ENCODE assay signal across 15 cellular contexts in the genomic region with DNA sequence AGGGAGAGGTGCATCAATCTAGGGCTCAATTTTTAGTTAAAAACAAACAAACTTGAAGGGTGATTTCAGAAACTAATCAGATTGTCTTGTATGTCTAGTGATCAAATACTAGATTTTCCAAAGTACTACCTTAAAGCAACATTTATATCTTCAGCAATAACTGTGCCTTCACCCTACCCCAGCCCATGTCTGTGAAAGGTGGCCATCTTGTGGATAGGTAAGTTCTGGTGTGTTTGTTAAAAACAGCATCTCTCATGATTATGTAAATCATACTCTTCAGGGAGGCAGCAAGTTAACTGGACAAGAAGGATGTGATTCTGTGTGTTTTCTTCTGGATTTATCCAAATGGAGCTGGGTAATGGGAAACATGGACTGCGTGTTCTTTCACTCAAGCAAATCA.
DNase-seq lines count a peak whose midpoint lies in the region; ATAC-seq, FAIRE-seq and TF ChIP-seq lines count a peak whose summit lies in the region.
"Had no signal": no experiment of that assay in that cellular context is flagged by ENCODE, and none has a peak within 500 bp of the region (broad histone marks: within the 10 kb centered on the region; RNA-seq: fewer than 3 reads in every experiment).

No MANE protein-coding gene starts in this region.

- H3K4me1 ChIP-seq in cardiac muscle cell (ENCODE audit: low read depth) = no peaks in the 10 kb centered on the region
- H3K4me1 ChIP-seq in heart left ventricle = peaks cover 0 to 4% (median 0%) of the 10 kb centered on the region in 12 donors
- no peaks in the 10 kb centered on the region for H3K4me1 ChIP-seq in GM12878 (ENCODE audit: control insufficient read depth, insufficient read depth, low read length)
- H3K4me1 ChIP-seq in upper lobe of right lung = no peaks in the 10 kb centered on the region
- H3K4me1 ChIP-seq: right atrium auricular region had no signal

- no peak overlapping the region for H3K4me2 ChIP-seq in GM12878 (ENCODE audit: control insufficient read depth, insufficient read depth)

- H3K9me3 Mint-ChIP-seq in endothelial cell (ENCODE audit: unreplicated experiment) = peaks cover 5% of the 10 kb centered on the region

- H3K27ac Mint-ChIP-seq in endothelial cell (ENCODE audit: unreplicated experiment) = no peak overlapping the region
- H3K27ac Mint-ChIP-seq: stimulated activated effector memory CD8-positive, alpha-beta T cell treated with anti-CD3 and anti-CD28 coated beads, Interleukin-12 subunit alpha, Interleukin-12 subunit beta, amount 100 ng/mL, for 72 hours; T-cell had no signal

- H3K36me3 ChIP-seq in cardiac muscle cell = no peaks in the 10 kb centered on the region
- H3K36me3 ChIP-seq in heart left ventricle = no peaks in the 10 kb centered on the region
- H3K36me3 ChIP-seq in GM12878 (ENCODE audit: control insufficient read depth in 2 of 2, insufficient read depth in 2 of 2, low read length in 1 of 2) = no peaks in the 10 kb centered on the region
- H3K36me3 ChIP-seq in upper lobe of right lung = no peaks in the 10 kb centered on the region
- H3K36me3 ChIP-seq: right atrium auricular region had no signal

- ATAC-seq in heart left ventricle (no peak), HG03139 (IDR thresholded peaks at IDR 0.05; ENCODE audit: unreplicated experiment) (peak; percentile 56), GM12878 (peak; percentile 84), upper lobe of right lung (peak; percentile 57), HG03097 (IDR thresholded peaks at IDR 0.05; ENCODE audit: low FRiP score, unreplicated experiment) (no peak)
- ATAC-seq: left colon; natural killer cell treated with Interleukin-12 subunit alpha and Interleukin-12 subunit beta and Interleukin-15 and Interleukin-18, amount 100 ng/mL, for 72 hours; Panc1; stimulated activated effector memory CD8-positive, alpha-beta T cell treated with anti-CD3 and anti-CD28 coated beads, Interleukin-12 subunit alpha, Interleukin-12 subunit beta, amount 100 ng/mL, for 72 hours had no signal

- H3K4me3 ChIP-seq in cardiac muscle cell = no peak overlapping the region
- no peak overlapping the region for H3K4me3 ChIP-seq in heart left ventricle
- H3K4me3 ChIP-seq in GM12878 = no peak overlapping the region
- no peak overlapping the region for H3K4me3 ChIP-seq in upper lobe of right lung
- H3K4me3 ChIP-seq: right atrium auricular region had no signal

- no peak overlapping the region for H3K4me3 Mint-ChIP-seq in endothelial cell (ENCODE audit: unreplicated experiment)
- H3K4me3 Mint-ChIP-seq: natural killer cell treated with Interleukin-12 subunit alpha and Interleukin-12 subunit beta and Interleukin-15 and Interleukin-18, amount 100 ng/mL, for 72 hours; stimulated activated effector memory CD8-positive, alpha-beta T cell treated with anti-CD3 and anti-CD28 coated beads, Interleukin-12 subunit alpha, Interleukin-12 subunit beta, amount 100 ng/mL, for 72 hours; T-cell had no signal

- intact Hi-C loops in heart left ventricle (cut with DNase I) = loop anchor here in 2 of 10 donors (10.0 kb wide), 2 partner anchors 152 to 162 kb away; no protein-coding TSS in a partner anchor
- intact Hi-C loops in GM12878 (cut with micrococcal nuclease; ENCODE audit: unreplicated experiment) = loop anchor here (1.0 to 5.0 kb wide), 2 partner anchors 90 to 162 kb away; no protein-coding TSS in a partner anchor
- intact Hi-C loops in upper lobe of right lung (cut with DNase I) = no loop called here

- H3K27me3 ChIP-seq in cardiac muscle cell (no peaks in the 10 kb centered on the region), heart left ventricle (no peaks in the 10 kb centered on the region), GM12878 (replicated peaks in 1 of 2; ENCODE audit: control insufficient read depth in 2 of 2, insufficient read depth in 2 of 2, low read length in 1 of 2) (no peaks in the 10 kb centered on the region; a peak in 1 of 4 replicates), upper lobe of right lung (no peaks in the 10 kb centered on the region)
- H3K27me3 ChIP-seq: right atrium auricular region had no signal

- H3K4me1 Mint-ChIP-seq in endothelial cell (ENCODE audit: unreplicated experiment) = no peaks in the 10 kb centered on the region
- H3K4me1 Mint-ChIP-seq: stimulated activated effector memory CD8-positive, alpha-beta T cell treated with anti-CD3 and anti-CD28 coated beads, Interleukin-12 subunit alpha, Interleukin-12 subunit beta, amount 100 ng/mL, for 72 hours had no signal

- FAIRE-seq in GM12878 (lab: Jason Lieb, UNC) = no peak

- in situ Hi-C loops in GM12878 (cut with MboI) = no loop called here

- TF ChIP-seq POLR2A in heart left ventricle (IDR thresholded peaks at IDR 0.05) (no peak), GM12878 (IDR thresholded peaks at IDR 0.05; ENCODE audit: low read depth, low read length) (no peak)

- peak; percentile 74 for TF ChIP-seq RAD21 in GM12878 (IDR thresholded peaks at IDR 0.05; ENCODE audit: insufficient read depth, low read depth, low read length)

- H2AFZ ChIP-seq in GM12878 (ENCODE audit: control insufficient read depth, low read depth, low read length) = no peak overlapping the region

- TF ChIP-seq CTCF in cardiac muscle cell (IDR thresholded peaks at IDR 0.05; ENCODE audit: low read depth, low read length) (peak; percentile 6), heart left ventricle (IDR thresholded peaks at IDR 0.05) (peak in 2 of 12 donors; percentile 9 to 15), GM12878 (IDR thresholded peaks at IDR 0.05 in 2 of 3, conservative IDR thresholded peaks at IDR 0.05 in 1 of 3; ENCODE audit: control insufficient read depth in 2 of 3, extremely low read depth in 1 of 3, insufficient read depth in 1 of 3, low read depth in 3 of 3, low read length in 3 of 3) (peak; percentile 30 to 57 (median 34); a peak in 3 of 6 replicates), upper lobe of right lung (IDR thresholded peaks at IDR 0.05) (no peak), endothelial cell (IDR thresholded peaks at IDR 0.05; ENCODE audit: unreplicated experiment) (no peak)

- SMC1A ChIA-PET in GM12878 (lab: Charles Lee; ENCODE audit: uncharacterized antibody, unreplicated experiment) = interaction anchor here (0.8 to 2.3 kb wide), 13 partner anchors 14 to 643 kb away, joined by 3 to 14 read pairs (median 7); no protein-coding TSS in a partner anchor

- peaks cover under 1% of the 10 kb centered on the region for H3K36me3 Mint-ChIP-seq in endothelial cell (ENCODE audit: low read depth, unreplicated experiment)
- H3K36me3 Mint-ChIP-seq: stimulated activated effector memory CD8-positive, alpha-beta T cell treated with anti-CD3 and anti-CD28 coated beads, Interleukin-12 subunit alpha, Interleukin-12 subunit beta, amount 100 ng/mL, for 72 hours had no signal

- no peaks in the 10 kb centered on the region for H3K79me2 ChIP-seq in GM12878 (ENCODE audit: control insufficient read depth, insufficient read depth, low read length)

- no peak for TF ChIP-seq EP300 in GM12878 (IDR thresholded peaks at IDR 0.05; ENCODE audit: borderline replicate concordance in 1 of 2, control insufficient read depth in 1 of 2, low read depth in 2 of 2, low read length in 2 of 2)

- POLR2A ChIA-PET in GM12878 (lab: Charles Lee) = interaction anchor here (0.6 to 1.0 kb wide), 2 partner anchors 82 to 89 kb away, joined by 3 read pairs; a partner anchor contains a TSS

- peak in 1 of 2 donors; percentile 17 for DNase-seq in cardiac muscle cell (ENCODE audit: low read depth in 1 of 2, low spot score in 1 of 2)
- DNase-seq in heart left ventricle = no peak
- DNase-seq in GM12878 (ENCODE audit: low read depth, low spot score) = no peak
- DNase-seq in upper lobe of right lung = no peak
- DNase-seq in endothelial cell (ENCODE audit: low spot score) = no peak
- no peak for DNase-seq in medulla oblongata (ENCODE audit: extremely low spot score)
- DNase-seq: left colon; stimulated activated CD4-positive, alpha-beta T cell treated with anti-CD3 and anti-CD28 coated beads, Interleukin-2, amount 100 ng/mL, for 48 hours; T-cell had no signal

- H4K20me1 ChIP-seq in GM12878 (ENCODE audit: control insufficient read depth, insufficient read depth) = no peaks in the 10 kb centered on the region

- H3K9me3 ChIP-seq in cardiac muscle cell (ENCODE audit: low read depth) (no peaks in the 10 kb centered on the region), heart left ventricle (peaks cover 0 to 7% (median 2%) of the 10 kb centered on the region in 12 donors), GM12878 (replicated peaks; ENCODE audit: control insufficient read depth, insufficient read depth, low read length) (peaks cover 2% of the 10 kb centered on the region; the same call in 2 of the 3 replicates), upper lobe of right lung (no peaks in the 10 kb centered on the region)

- WGBS in heart left ventricle, 4 donors = 75 to 100% (median 92%) methylated on average over 1 of the region's 1 CpG
- 36% methylated on average over 1 of the region's 1 CpG for WGBS in GM12878 (ENCODE audit: insufficient coverage, insufficient replicate concordance, low lambda C conversion rate, missing lambda C conversion rate)

- H3K27ac ChIP-seq in cardiac muscle cell (no peak overlapping the region), heart left ventricle (no peak overlapping the region), GM12878 (ENCODE audit: control insufficient read depth, insufficient read depth) (no peak overlapping the region), upper lobe of right lung (no peak overlapping the region)
- H3K27ac ChIP-seq: right atrium auricular region had no signal

- CTCF ChIA-PET in GM12878 (lab: Yijun Ruan, JAX) = interaction anchor here (0.8 to 2.4 kb wide), 11 partner anchors 9 to 642 kb away, joined by 3 to 25 read pairs (median 4); no protein-coding TSS in a partner anchor

- RAD21 ChIA-PET in GM12878 (lab: Charles Lee; ENCODE audit: unreplicated experiment) = interaction anchor here (1.0 to 2.1 kb wide), 6 partner anchors 9 to 162 kb away, joined by 3 to 13 read pairs (median 4); no protein-coding TSS in a partner anchor

- H3K9ac ChIP-seq in GM12878 (ENCODE audit: control insufficient read depth, insufficient read depth, low read length) = no peak overlapping the region

- BruUV-seq in GM12878 (replicated peaks; lab: Mats Ljungman, UMichigan) = no TSS peak

- H3K27me3 Mint-ChIP-seq in endothelial cell (ENCODE audit: unreplicated experiment) = no peaks in the 10 kb centered on the region

TF ChIP-seq in GM12878, 131 proteins besides CTCF, POLR2A, EP300 and RAD21:
- no peak for TF ChIP-seq HDAC6 (IDR thresholded peaks at IDR 0.05; ENCODE audit: unreplicated experiment)
- TF ChIP-seq SMC3 (IDR thresholded peaks at IDR 0.05; ENCODE audit: borderline replicate concordance, low read length) = peak; percentile 69; the same call in 1 of the 2 replicates
TF ChIP-seq in GM12878: peak in this region for 1.

Comparison
In these comparisons a context has a peak if more than half of its experiments do, and no peak if none do; other contexts are left out.
1. CTCF ChIP-seq: peak in cardiac muscle cell (single experiment) and GM12878 (3 of 3); none in upper lobe of right lung (single experiment) and endothelial cell (single experiment).
2. ATAC-seq: peak in HG03139 (single experiment), GM12878 (single experiment) and upper lobe of right lung (single experiment); none in heart left ventricle (0 of 4) and HG03097 (single experiment).